Comparison of ENCODE assay signal across 1 cellular context in the genomic region with DNA sequence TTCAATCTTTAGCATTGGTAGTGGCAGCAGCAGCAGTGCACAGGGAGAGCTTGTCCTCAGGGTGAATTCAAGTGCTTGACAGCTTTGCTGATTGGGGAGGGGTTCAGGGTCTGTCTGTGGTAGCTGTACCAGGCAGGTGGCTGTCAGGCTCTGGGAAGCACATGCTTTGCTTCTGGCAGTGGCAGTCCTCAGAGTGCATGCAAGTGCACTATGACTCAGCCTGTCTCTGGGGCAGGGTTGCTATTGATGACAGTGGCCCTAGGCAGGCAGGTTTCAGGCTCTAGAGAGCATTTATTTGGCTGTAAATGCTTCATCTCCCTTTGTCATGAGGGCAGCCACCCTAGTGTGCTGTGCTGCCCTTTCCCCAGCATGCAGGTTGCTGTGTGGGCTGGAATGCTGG.
TF ChIP-seq lines count a peak whose summit lies in the region.

No MANE protein-coding gene starts in this region.

TF ChIP-seq in H1, 55 proteins besides CTCF, POLR2A, EP300 and RAD21:
- TF ChIP-seq, protein P1, sequence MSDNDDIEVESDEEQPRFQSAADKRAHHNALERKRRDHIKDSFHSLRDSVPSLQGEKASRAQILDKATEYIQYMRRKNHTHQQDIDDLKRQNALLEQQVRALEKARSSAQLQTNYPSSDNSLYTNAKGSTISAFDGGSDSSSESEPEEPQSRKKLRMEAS (IDR thresholded peaks at IDR 0.05) = peak; percentile 33; the same call in 1 of the 2 replicates
- no peak for TF ChIP-seq TAF7 (optimal IDR thresholded peaks at IDR 0.05; ENCODE audit: borderline replicate concordance, low read depth, low read length)
